In genomic region chrX:21662761-21663160, GRCh38 we compare ENCODE assay signal across 7 cellular contexts. TPM values are rescaled to one million over a fixed set of nuclear protein-coding genes. Genes with fewer than 3 reads are reported as not detected.
"Had no signal": no experiment of that assay in that cellular context is flagged by ENCODE, and none has a peak within 500 bp of the region (broad histone marks: within the 10 kb centered on the region; RNA-seq: fewer than 3 reads in every experiment).

No MANE protein-coding gene starts in this region.

- H3K4me3 ChIP-seq: GM23338, K562 had no signal

- ATAC-seq: GM23338, K562 had no signal

- DNase-seq: H9, HCEC 1CT, IMR-90 had no signal

RNA-seq across cellular contexts. Expression of gene KLHL34, which starts 4.6 kb away (rescaled TPM):
- total RNA-seq: H1, H9, HT-29, IMR-90, K562 had no signal
